Comparison of ENCODE assay signal across 9 cellular contexts in genomic region chr5:123088031-123088805, GRCh38. TPM values are rescaled to one million over a fixed set of nuclear protein-coding genes. Genes with fewer than 3 reads are reported as not detected.
DNase-seq lines count a peak whose midpoint lies in the region; ATAC-seq, FAIRE-seq and TF ChIP-seq lines count a peak whose summit lies in the region.
"Had no signal": no experiment of that assay in that cellular context is flagged by ENCODE, and none has a peak within 500 bp of the region (broad histone marks: within the 10 kb centered on the region; RNA-seq: fewer than 3 reads in every experiment).

No MANE protein-coding gene starts in this region.

- no peaks in the 10 kb centered on the region for H3K9me1 ChIP-seq in endothelial cell of umbilical vein (replicated peaks; ENCODE audit: control insufficient read depth, extremely low read depth, insufficient read depth, low read length)

- no peak for ATAC-seq in HG02610 (IDR thresholded peaks at IDR 0.05; ENCODE audit: unreplicated experiment)
- no peak for ATAC-seq in GM21381 (IDR thresholded peaks at IDR 0.05; ENCODE audit: unreplicated experiment)

- H4K20me1 ChIP-seq in endothelial cell of umbilical vein (replicated peaks; ENCODE audit: control insufficient read depth, extremely low read depth, insufficient read depth, low read length) = no peaks in the 10 kb centered on the region

- TF ChIP-seq POLR2A in endothelial cell of umbilical vein (IDR thresholded peaks at IDR 0.05; ENCODE audit: low read depth, low read length) = no peak

- DNase-seq in AG04450 (ENCODE audit: low read depth, low spot score) (no peak), M059J (ENCODE audit: low read depth) (peak; percentile 18), endothelial cell of umbilical vein (ENCODE audit: low read depth, low spot score) (peak; percentile 15), HCEC 1CT (no peak), NCI-H1417 (lab: John Stamatoyannopoulos, UW) (no peak)

- no peak for FAIRE-seq in endothelial cell of umbilical vein (lab: Jason Lieb, UNC)
- FAIRE-seq: endometrium had no signal

- dilution Hi-C loops in endothelial cell of umbilical vein (cut with MboI; ENCODE audit: extremely low pct_ligation_motif_present, low sequenced_read_pairs) = no loop called here

- H3K9ac ChIP-seq in endothelial cell of umbilical vein (replicated peaks; ENCODE audit: extremely low read depth, insufficient read depth, low read length) = no peak overlapping the region

- H3K27ac ChIP-seq in AG04450 (ENCODE audit: low read depth, low read length) (no peak overlapping the region), endothelial cell of umbilical vein (ENCODE audit: insufficient read depth, low read depth, low read length) (no peak overlapping the region)

- H3K9me3 ChIP-seq in AG04450 (ENCODE audit: control insufficient read depth, insufficient read depth, low read length) (peaks cover 15% of the 10 kb centered on the region), endothelial cell of umbilical vein (replicated peaks; ENCODE audit: control insufficient read depth, insufficient read depth, low read length) (no peaks in the 10 kb centered on the region)

- peak overlapping the region; percentile 86 to 92 (median 87) for H3K4me3 Mint-ChIP-seq in nephron

- POLR2A ChIA-PET in AG04450 (lab: Yijun Ruan, JAX) (no interaction called here), endothelial cell of umbilical vein (lab: Charles Lee) (no interaction called here)

- no peak for TF ChIP-seq CTCF in AG04450 (IDR thresholded peaks at IDR 0.05; ENCODE audit: low read depth, low read length)
- no peak for TF ChIP-seq CTCF in endothelial cell of umbilical vein (IDR thresholded peaks at IDR 0.05; ENCODE audit: extremely low read depth in 1 of 2, insufficient read depth in 1 of 2, low read depth in 1 of 2, low read length in 2 of 2)
- TF ChIP-seq CTCF in nephron (IDR thresholded peaks at IDR 0.05; ENCODE audit: unreplicated experiment in 3 of 3) = no peak

- H3K27me3 ChIP-seq in AG04450 (ENCODE audit: control insufficient read depth, insufficient read depth, low read length) (peaks cover 29% of the 10 kb centered on the region), endothelial cell of umbilical vein (ENCODE audit: control insufficient read depth in 2 of 2, insufficient read depth in 2 of 2, low read length in 2 of 2) (peaks cover 75 to 98% of the 10 kb centered on the region in 2 experiments)

- peak overlapping the region; percentile 21 for H3K4me2 ChIP-seq in endothelial cell of umbilical vein (ENCODE audit: insufficient read depth, low read length)

- no peaks in the 10 kb centered on the region for H3K9me3 Mint-ChIP-seq in nephron

- H2AFZ ChIP-seq in endothelial cell of umbilical vein (ENCODE audit: low read depth, low read length) = no peak overlapping the region

- peaks cover 32% of the 10 kb centered on the region for H3K4me1 Mint-ChIP-seq in nephron

- H3K36me3 ChIP-seq in endothelial cell of umbilical vein (ENCODE audit: control insufficient read depth in 2 of 2, extremely low read depth in 1 of 2, insufficient read depth in 2 of 2, low read length in 2 of 2) = no peaks in the 10 kb centered on the region

- peaks cover 99% of the 10 kb centered on the region for H3K27me3 Mint-ChIP-seq in nephron (ENCODE audit: low read depth)

- CTCF ChIA-PET in AG04450 (lab: Charles Lee) (no interaction called here), endothelial cell of umbilical vein (lab: Charles Lee) (no interaction called here)

- peak overlapping the region in 1 of 3 experiments; percentile 11 for H3K27ac Mint-ChIP-seq in nephron

- intact Hi-C loops in endothelial cell of umbilical vein (cut with micrococcal nuclease) = loop anchor here (1.0 kb wide), 1 partner anchor 52 kb away; the partner anchor contains the start of gene PPIC

- H3K4me1 ChIP-seq in endothelial cell of umbilical vein (ENCODE audit: control insufficient read depth, extremely low read depth, insufficient read depth, low read length) = peaks cover 16% of the 10 kb centered on the region

- no TSS peak for BruUV-seq in endothelial cell of umbilical vein (replicated peaks; lab: Mats Ljungman, UMichigan)

- no peaks in the 10 kb centered on the region for H3K79me2 ChIP-seq in endothelial cell of umbilical vein (ENCODE audit: control insufficient read depth, insufficient read depth, low read length)

- no peaks in the 10 kb centered on the region for H3K36me3 Mint-ChIP-seq in nephron (ENCODE audit: low read depth)

- peak overlapping the region; percentile 73 for H3K4me3 ChIP-seq in AG04450 (ENCODE audit: low read depth, low read length)
- H3K4me3 ChIP-seq in endothelial cell of umbilical vein (replicated peaks in 1 of 3; ENCODE audit: insufficient read depth in 1 of 3, low read depth in 1 of 3, low read length in 3 of 3) = peak overlapping the region in 1 of 3 experiments; percentile 6

TF ChIP-seq in endothelial cell of umbilical vein, 7 proteins besides CTCF, POLR2A, EP300 and RAD21:
- TF ChIP-seq MYC (IDR thresholded peaks at IDR 0.05; ENCODE audit: low read depth, low read length) (no peak), EZH2 (IDR thresholded peaks at IDR 0.05; ENCODE audit: borderline replicate concordance, low read depth, low read length, severe bottlenecking) (peak; percentile 79)

RNA-seq across cellular contexts. Expression of gene PRDM6, which starts 0.8 kb away (rescaled TPM):
- polyA plus RNA-seq in AG04450 (2011; rRNA removed) = 2.7 and 3.4 TPM in 2 replicates
- polyA minus RNA-seq in AG04450 (2011; rRNA and poly(A)+ RNA removed) = 5.4 and 5.8 TPM in 2 replicates
- total RNA-seq in M059J (2014; rRNA removed; shearing (Covaris generic)) = 0.05 and 0.30 TPM in 2 replicates
- total RNA-seq in endothelial cell of umbilical vein = 0.04 TPM in 1 of 2 replicates, not detected in the other
- polyA plus RNA-seq in endothelial cell of umbilical vein = 0.02 and 0.26 TPM in 2 replicates
- polyA plus RNA-seq in endothelial cell of umbilical vein (2011; cell fraction: cytosol; rRNA removed) = 0.04 TPM in 1 of 2 replicates, not detected in the other
- polyA plus RNA-seq in endothelial cell of umbilical vein (2011; cell fraction: nucleus; rRNA removed) = 0.40 and 0.66 TPM in 2 replicates
- polyA plus RNA-seq in endothelial cell of umbilical vein (2012) = not detected in 2 replicates
- not detected in 2 replicates for polyA minus RNA-seq in endothelial cell of umbilical vein
- polyA minus RNA-seq in endothelial cell of umbilical vein (2011; cell fraction: cytosol; rRNA and poly(A)+ RNA removed) = 0.20 TPM
- 0.10 TPM in 1 of 2 replicates, not detected in the other for polyA minus RNA-seq in endothelial cell of umbilical vein (2011; cell fraction: nucleus; rRNA and poly(A)+ RNA removed)

RNA-seq across cellular contexts. Expression of gene PPIC, which starts 51.7 kb away (rescaled TPM):
- polyA plus RNA-seq in AG04450 (2011; rRNA removed) = 52.0 and 56.0 TPM in 2 replicates
- polyA minus RNA-seq in AG04450 (2011; rRNA and poly(A)+ RNA removed) = 38.4 and 45.8 TPM in 2 replicates
- total RNA-seq in M059J (2014; rRNA removed; shearing (Covaris generic)) = 74.2 and 139 TPM in 2 replicates
- 26.5 TPM in 2 replicates for total RNA-seq in endothelial cell of umbilical vein
- 34.7 and 36.4 TPM in 2 replicates for polyA plus RNA-seq in endothelial cell of umbilical vein
- 33.3 and 34.3 TPM in 2 replicates for polyA plus RNA-seq in endothelial cell of umbilical vein (2011; cell fraction: cytosol; rRNA removed)
- polyA plus RNA-seq in endothelial cell of umbilical vein (2011; cell fraction: nucleus; rRNA removed) = 7.6 and 9.2 TPM in 2 replicates
- 35.8 and 39.6 TPM in 2 replicates for polyA plus RNA-seq in endothelial cell of umbilical vein (2012)
- polyA minus RNA-seq in endothelial cell of umbilical vein = 42.2 and 53.6 TPM in 2 replicates
- polyA minus RNA-seq in endothelial cell of umbilical vein (2011; cell fraction: cytosol; rRNA and poly(A)+ RNA removed) = 12.7 TPM
- polyA minus RNA-seq in endothelial cell of umbilical vein (2011; cell fraction: nucleus; rRNA and poly(A)+ RNA removed) = 2.7 and 3.4 TPM in 2 replicates

Comparison
In these comparisons a context has a peak if more than half of its experiments do, and no peak if none do; other contexts are left out.
1. DNase-seq: peak in M059J (single experiment) and endothelial cell of umbilical vein (single experiment); none in AG04450 (single experiment), HCEC 1CT (single experiment) and NCI-H1417 (0 of 3).